In the genomic region with DNA sequence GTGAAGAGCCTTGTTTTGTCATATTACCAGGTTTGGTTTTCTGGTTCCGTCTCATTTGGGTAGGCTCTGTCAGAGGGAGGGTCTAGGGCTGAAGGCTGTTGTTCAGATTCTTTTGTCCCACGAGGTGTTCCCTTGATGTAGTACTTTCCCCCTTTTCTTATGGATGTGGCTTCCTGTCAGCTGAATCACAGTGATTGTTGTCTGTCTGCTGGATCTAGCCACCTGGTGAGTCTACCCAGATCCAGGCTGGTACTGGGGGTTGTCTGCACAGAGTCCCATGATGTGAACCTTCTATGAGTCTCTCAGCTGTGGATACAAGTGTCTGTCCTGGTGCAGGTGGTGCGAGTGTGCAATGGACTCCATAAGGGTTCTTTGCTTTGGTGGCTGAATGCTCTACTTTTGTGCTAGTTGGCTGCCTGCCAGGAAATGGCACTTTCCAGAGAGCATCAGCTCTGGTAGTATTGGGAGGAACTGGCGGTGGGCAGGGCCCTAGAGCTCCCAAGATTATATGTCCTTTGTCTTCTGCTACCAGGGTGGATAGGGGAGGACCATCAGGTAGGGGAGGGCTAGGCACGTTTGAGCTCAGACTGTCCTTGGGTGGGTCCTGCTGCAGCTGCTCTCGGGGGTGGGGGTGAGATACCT, we compare ENCODE assay signal across 25 cellular contexts.
DNase-seq lines count a peak whose midpoint lies in the region; ATAC-seq and TF ChIP-seq lines count a peak whose summit lies in the region.
"Had no signal": no experiment of that assay in that cellular context is flagged by ENCODE, and none has a peak within 500 bp of the region (broad histone marks: within the 10 kb centered on the region; RNA-seq: fewer than 3 reads in every experiment).

No MANE protein-coding gene starts in this region.

- H3K27ac Mint-ChIP-seq in GM23338: peak overlapping the region; percentile 86
- H3K27ac Mint-ChIP-seq in stimulated activated effector memory CD8-positive, alpha-beta T cell treated with anti-CD3 and anti-CD28 coated beads, Interleukin-12 subunit alpha, Interleukin-12 subunit beta, amount 100 ng/mL, for 72 hours: no peak overlapping the region
- no peak overlapping the region for H3K27ac Mint-ChIP-seq in activated T-helper 1 cell treated with anti-CD3 and anti-CD28 coated beads, Interleukin-12 subunit alpha, Interleukin-12 subunit beta, Interleukin-2, Interleukin-4 antibody, amounts not matched to agents 30 ng/mL and 10 ng/mL and 1 ng/mL, durations not matched to agents 14 hours and 24 hours and 36 hours
- H3K27ac Mint-ChIP-seq: activated CD8-positive, alpha-beta memory T cell treated with anti-CD3 and anti-CD28 coated beads, Interleukin-2, amount 10 ng/mL, durations not matched to agents 7 days and 5 days; activated naive CD8-positive, alpha-beta T cell treated with anti-CD3 and anti-CD28 coated beads, Interleukin-2, amount 50 U/mL, for 24 hours; activated T-helper 2 cell treated with anti-CD3 and anti-CD28 coated beads, Interferon-gamma antibody, Interleukin-2, Interleukin-4, amounts not matched to agents 10 μg/mL and 5 μg/mL and 100 μg/mL, durations not matched to agents 14 hours and 24 hours and 36 hours; brain; dendritic cell treated with granulocyte-macrophage colony-stimulating factor and Interleukin-4, amounts not matched to agents 40 ng/mL and 50 ng/mL, for 4 days; mesothelial cell of epicardium; progenitor cell of endocrine pancreas had no signal

- H2AFZ ChIP-seq in GM23338: no peak overlapping the region

- H3F3A ChIP-seq in GM23338 (replicated peaks; ENCODE audit: low read depth): no peaks in the 10 kb centered on the region

- no peaks in the 10 kb centered on the region for H3K36me3 ChIP-seq in GM23338 (ENCODE audit: insufficient read depth)
- H3K36me3 ChIP-seq: upper lobe of right lung had no signal

- H3K9me3 Mint-ChIP-seq in GM23338: peaks cover 11% of the 10 kb centered on the region
- no peaks in the 10 kb centered on the region for H3K9me3 Mint-ChIP-seq in stimulated activated effector memory CD8-positive, alpha-beta T cell treated with anti-CD3 and anti-CD28 coated beads, Interleukin-12 subunit alpha, Interleukin-12 subunit beta, amount 100 ng/mL, for 72 hours
- H3K9me3 Mint-ChIP-seq in activated T-helper 1 cell treated with anti-CD3 and anti-CD28 coated beads, Interleukin-12 subunit alpha, Interleukin-12 subunit beta, Interleukin-2, Interleukin-4 antibody, amounts not matched to agents 30 ng/mL and 10 ng/mL and 1 ng/mL, durations not matched to agents 14 hours and 24 hours and 36 hours: no peaks in the 10 kb centered on the region
- H3K9me3 Mint-ChIP-seq: brain, neural crest cell had no signal

- no peaks in the 10 kb centered on the region for H4K20me1 ChIP-seq in GM23338 (replicated peaks; ENCODE audit: insufficient read depth)

- peak overlapping the region; percentile 18 for H3K4me2 ChIP-seq in GM23338

- DNase-seq in COR-L47 (lab: John Stamatoyannopoulos, UW) (peak; percentile 0), GM23338 (ENCODE audit: low spot score) (peak; percentile 56), NCI-H748 treated with DMSO at 0.1 percent for 48 hours (lab: John Stamatoyannopoulos, UW) (peak; percentile 8), left ventricle myocardium superior (peak; percentile 48), DMS153 treated with DMSO at 0.1 percent for 48 hours (lab: John Stamatoyannopoulos, UW; ENCODE audit: unreplicated experiment) (no peak)
- DNase-seq in stimulated activated effector memory CD8-positive, alpha-beta T cell treated with anti-CD3 and anti-CD28 coated beads, Interleukin-12 subunit alpha, Interleukin-12 subunit beta, amount 100 ng/mL, for 72 hours (ENCODE audit: low spot score in 2 of 2): no peak
- no peak for DNase-seq in activated T-helper 1 cell treated with anti-CD3 and anti-CD28 coated beads, Interleukin-12 subunit alpha, Interleukin-12 subunit beta, Interleukin-2, Interleukin-4 antibody, amounts not matched to agents 30 ng/mL and 10 ng/mL and 1 ng/mL, durations not matched to agents 14 hours and 24 hours and 36 hours (ENCODE audit: low spot score)
- DNase-seq in activated naive CD4-positive, alpha-beta T cell treated with Interleukin-2 at 50 U/mL for 16 hours: no peak
- DNase-seq: activated CD4-positive, alpha-beta T cell treated with anti-CD3 and anti-CD28 coated beads for 1 hour; activated CD8-positive, alpha-beta memory T cell treated with anti-CD3 and anti-CD28 coated beads, Interleukin-2, amount 10 ng/mL, durations not matched to agents 7 days and 5 days; activated naive CD8-positive, alpha-beta T cell treated with anti-CD3 and anti-CD28 coated beads, Interleukin-2, amount 50 U/mL, for 24 hours; Caco-2; MM.1S; NCI-H1694 treated with DMSO at 0.1 percent for 48 hours; T-helper 9 cell; upper lobe of right lung had no signal

- no peaks in the 10 kb centered on the region for H3K27me3 ChIP-seq in GM23338 (ENCODE audit: insufficient read depth)
- H3K27me3 ChIP-seq: upper lobe of right lung had no signal

- H3K4me3 ChIP-seq in GM23338: peak overlapping the region; percentile 25; the same call in 1 of the 2 replicates
- H3K4me3 ChIP-seq: skin epidermis, upper lobe of right lung had no signal

- peak; percentile 85 for ATAC-seq in GM23338
- peak; percentile 50 for ATAC-seq in left ventricle myocardium superior
- no peak for ATAC-seq in stimulated activated effector memory CD8-positive, alpha-beta T cell treated with anti-CD3 and anti-CD28 coated beads, Interleukin-12 subunit alpha, Interleukin-12 subunit beta, amount 100 ng/mL, for 72 hours
- ATAC-seq: activated CD8-positive, alpha-beta memory T cell treated with anti-CD3 and anti-CD28 coated beads, Interleukin-2, amount 10 ng/mL, durations not matched to agents 7 days and 5 days; activated naive CD8-positive, alpha-beta T cell treated with anti-CD3 and anti-CD28 coated beads, Interleukin-2, amount 50 U/mL, for 24 hours; Panc1; SK-N-SH treated with all-trans-retinoic acid at 6 μM for 48 hours; upper lobe of right lung had no signal

- H3K36me3 Mint-ChIP-seq in GM23338 (ENCODE audit: low read depth): peaks cover 19% of the 10 kb centered on the region; the same call in 2 of the 3 replicates
- H3K36me3 Mint-ChIP-seq in stimulated activated effector memory CD8-positive, alpha-beta T cell treated with anti-CD3 and anti-CD28 coated beads, Interleukin-12 subunit alpha, Interleukin-12 subunit beta, amount 100 ng/mL, for 72 hours: no peaks in the 10 kb centered on the region
- no peaks in the 10 kb centered on the region for H3K36me3 Mint-ChIP-seq in activated T-helper 1 cell treated with anti-CD3 and anti-CD28 coated beads, Interleukin-12 subunit alpha, Interleukin-12 subunit beta, Interleukin-2, Interleukin-4 antibody, amounts not matched to agents 30 ng/mL and 10 ng/mL and 1 ng/mL, durations not matched to agents 14 hours and 24 hours and 36 hours (ENCODE audit: low read depth)
- H3K36me3 Mint-ChIP-seq: activated CD8-positive, alpha-beta memory T cell treated with anti-CD3 and anti-CD28 coated beads, Interleukin-2, amount 10 ng/mL, durations not matched to agents 7 days and 5 days; brain had no signal

- TF ChIP-seq CTCF in GM23338 (conservative IDR thresholded peaks at IDR 0.05; ENCODE audit: low read depth in 2 of 2): no peak

- peak overlapping the region; percentile 78 for H3K27ac ChIP-seq in GM23338 (ENCODE audit: low read depth)
- H3K27ac ChIP-seq: skin epidermis, upper lobe of right lung had no signal

- intact Hi-C loops in left ventricle myocardium superior (cut with micrococcal nuclease): no loop called here
- intact Hi-C loops in activated T-helper 1 cell treated with anti-CD3 and anti-CD28 coated beads, Interleukin-12 subunit alpha, Interleukin-12 subunit beta, Interleukin-2, Interleukin-4 antibody, amounts not matched to agents 30 ng/mL and 10 ng/mL and 1 ng/mL, durations not matched to agents 14 hours and 24 hours and 36 hours (cut with micrococcal nuclease): no loop called here

- no peaks in the 10 kb centered on the region for H3K9me2 ChIP-seq in GM23338 (ENCODE audit: insufficient read depth)

- H3K4me1 ChIP-seq in GM23338 (ENCODE audit: insufficient read depth): peaks cover 12% of the 10 kb centered on the region
- H3K4me1 ChIP-seq: Caco-2, upper lobe of right lung had no signal

- H3K79me2 ChIP-seq in GM23338 (replicated peaks; ENCODE audit: insufficient read depth): no peaks in the 10 kb centered on the region; the same call in 1 of the 2 replicates

- H3K4me3 Mint-ChIP-seq in GM23338: no peak overlapping the region
- no peak overlapping the region for H3K4me3 Mint-ChIP-seq in stimulated activated effector memory CD8-positive, alpha-beta T cell treated with anti-CD3 and anti-CD28 coated beads, Interleukin-12 subunit alpha, Interleukin-12 subunit beta, amount 100 ng/mL, for 72 hours
- no peak overlapping the region for H3K4me3 Mint-ChIP-seq in activated T-helper 1 cell treated with anti-CD3 and anti-CD28 coated beads, Interleukin-12 subunit alpha, Interleukin-12 subunit beta, Interleukin-2, Interleukin-4 antibody, amounts not matched to agents 30 ng/mL and 10 ng/mL and 1 ng/mL, durations not matched to agents 14 hours and 24 hours and 36 hours
- H3K4me3 Mint-ChIP-seq: activated CD8-positive, alpha-beta memory T cell treated with anti-CD3 and anti-CD28 coated beads, Interleukin-2, amount 10 ng/mL, durations not matched to agents 7 days and 5 days; activated naive CD8-positive, alpha-beta T cell treated with anti-CD3 and anti-CD28 coated beads, Interleukin-2, amount 50 U/mL, for 24 hours; brain; dendritic cell treated with granulocyte-macrophage colony-stimulating factor and Interleukin-4, amounts not matched to agents 40 ng/mL and 50 ng/mL, for 4 days; mesothelial cell of epicardium; neural crest cell had no signal

- H3K4me1 Mint-ChIP-seq in GM23338: peaks cover 19% of the 10 kb centered on the region
- H3K4me1 Mint-ChIP-seq in stimulated activated effector memory CD8-positive, alpha-beta T cell treated with anti-CD3 and anti-CD28 coated beads, Interleukin-12 subunit alpha, Interleukin-12 subunit beta, amount 100 ng/mL, for 72 hours: no peaks in the 10 kb centered on the region
- H3K4me1 Mint-ChIP-seq in activated T-helper 1 cell treated with anti-CD3 and anti-CD28 coated beads, Interleukin-12 subunit alpha, Interleukin-12 subunit beta, Interleukin-2, Interleukin-4 antibody, amounts not matched to agents 30 ng/mL and 10 ng/mL and 1 ng/mL, durations not matched to agents 14 hours and 24 hours and 36 hours (ENCODE audit: low read depth): no peaks in the 10 kb centered on the region
- H3K4me1 Mint-ChIP-seq: activated CD8-positive, alpha-beta memory T cell treated with anti-CD3 and anti-CD28 coated beads, Interleukin-2, amount 10 ng/mL, durations not matched to agents 7 days and 5 days; activated naive CD8-positive, alpha-beta T cell treated with anti-CD3 and anti-CD28 coated beads, Interleukin-2, amount 50 U/mL, for 24 hours; brain; mesothelial cell of epicardium; neural crest cell had no signal

- H3K27me3 Mint-ChIP-seq in GM23338 (ENCODE audit: insufficient read depth, low read depth, poor library complexity): peaks cover 5% of the 10 kb centered on the region
- H3K27me3 Mint-ChIP-seq in activated T-helper 1 cell treated with anti-CD3 and anti-CD28 coated beads, Interleukin-12 subunit alpha, Interleukin-12 subunit beta, Interleukin-2, Interleukin-4 antibody, amounts not matched to agents 30 ng/mL and 10 ng/mL and 1 ng/mL, durations not matched to agents 14 hours and 24 hours and 36 hours (ENCODE audit: insufficient read depth): no peaks in the 10 kb centered on the region
- H3K27me3 Mint-ChIP-seq: dendritic cell treated with granulocyte-macrophage colony-stimulating factor and Interleukin-4, amounts not matched to agents 40 ng/mL and 50 ng/mL, for 4 days; progenitor cell of endocrine pancreas had no signal

Comparison
In these comparisons a context has a peak if more than half of its experiments do, and no peak if none do; other contexts are left out.
1. DNase-seq: peak in COR-L47 (single experiment), GM23338 (single experiment), NCI-H748 treated with DMSO at 0.1 percent for 48 hours (single experiment) and left ventricle myocardium superior (single experiment); none in DMS153 treated with DMSO at 0.1 percent for 48 hours (single experiment), stimulated activated effector memory CD8-positive, alpha-beta T cell treated with anti-CD3 and anti-CD28 coated beads, Interleukin-12 subunit alpha, Interleukin-12 subunit beta, amount 100 ng/mL, for 72 hours (0 of 2), activated T-helper 1 cell treated with anti-CD3 and anti-CD28 coated beads, Interleukin-12 subunit alpha, Interleukin-12 subunit beta, Interleukin-2, Interleukin-4 antibody, amounts not matched to agents 30 ng/mL and 10 ng/mL and 1 ng/mL, durations not matched to agents 14 hours and 24 hours and 36 hours (single experiment) and activated naive CD4-positive, alpha-beta T cell treated with Interleukin-2 at 50 U/mL for 16 hours (single experiment).